Comparison of ENCODE assay signal across 1 cellular context in the genomic region with DNA sequence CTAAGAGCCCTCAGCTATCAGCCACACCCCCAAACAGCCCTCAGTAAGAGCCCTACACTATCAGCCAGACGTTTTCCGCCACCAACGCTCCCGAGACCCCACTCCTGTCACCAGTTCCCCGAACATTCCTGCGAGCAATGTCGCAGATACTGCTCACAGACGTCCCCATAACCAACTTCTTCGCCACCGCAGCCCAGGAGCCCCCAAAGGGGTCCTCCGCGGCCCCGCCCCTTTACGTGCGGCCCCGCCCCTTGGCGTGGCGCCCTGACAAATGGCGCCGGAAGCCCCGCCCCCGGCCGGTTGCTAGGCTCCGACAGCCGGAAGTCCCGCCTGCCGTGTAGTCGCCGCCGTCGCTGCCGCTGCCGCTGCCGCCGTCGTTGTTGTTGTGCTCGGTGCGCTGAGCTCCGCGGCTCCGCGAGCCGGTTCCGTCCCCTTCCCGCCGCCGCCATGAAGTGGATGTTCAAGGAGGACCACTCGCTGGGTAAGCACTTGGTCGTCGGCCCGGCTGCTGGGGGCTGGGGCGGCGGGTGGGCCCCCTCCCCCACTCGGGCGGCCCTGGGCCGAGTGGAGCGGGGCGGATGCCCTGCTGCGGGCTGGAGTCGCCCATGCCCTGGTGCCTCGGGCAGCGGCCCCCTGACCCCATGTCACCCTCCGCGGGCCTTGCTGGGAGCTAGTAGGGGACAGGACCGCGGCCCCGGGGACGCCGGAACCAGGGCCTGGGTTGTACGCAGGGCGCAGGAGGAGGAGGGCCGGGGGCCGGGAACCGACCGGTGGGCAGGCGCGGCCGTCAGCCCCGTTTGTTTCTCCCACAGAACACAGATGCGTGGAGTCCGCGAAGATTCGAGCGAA.
TF ChIP-seq lines count a peak whose summit lies in the region.

A gene with protein sequence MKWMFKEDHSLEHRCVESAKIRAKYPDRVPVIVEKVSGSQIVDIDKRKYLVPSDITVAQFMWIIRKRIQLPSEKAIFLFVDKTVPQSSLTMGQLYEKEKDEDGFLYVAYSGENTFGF (plus strand): TSS at position 340 of the 849 bp plus-strand sequence. CDS start 108 bp downstream, at position 448.

TF ChIP-seq in HEK293, 187 proteins besides CTCF, POLR2A, EP300 and RAD21 (continued from another document and continues in another):
- TF ChIP-seq, protein P1, sequence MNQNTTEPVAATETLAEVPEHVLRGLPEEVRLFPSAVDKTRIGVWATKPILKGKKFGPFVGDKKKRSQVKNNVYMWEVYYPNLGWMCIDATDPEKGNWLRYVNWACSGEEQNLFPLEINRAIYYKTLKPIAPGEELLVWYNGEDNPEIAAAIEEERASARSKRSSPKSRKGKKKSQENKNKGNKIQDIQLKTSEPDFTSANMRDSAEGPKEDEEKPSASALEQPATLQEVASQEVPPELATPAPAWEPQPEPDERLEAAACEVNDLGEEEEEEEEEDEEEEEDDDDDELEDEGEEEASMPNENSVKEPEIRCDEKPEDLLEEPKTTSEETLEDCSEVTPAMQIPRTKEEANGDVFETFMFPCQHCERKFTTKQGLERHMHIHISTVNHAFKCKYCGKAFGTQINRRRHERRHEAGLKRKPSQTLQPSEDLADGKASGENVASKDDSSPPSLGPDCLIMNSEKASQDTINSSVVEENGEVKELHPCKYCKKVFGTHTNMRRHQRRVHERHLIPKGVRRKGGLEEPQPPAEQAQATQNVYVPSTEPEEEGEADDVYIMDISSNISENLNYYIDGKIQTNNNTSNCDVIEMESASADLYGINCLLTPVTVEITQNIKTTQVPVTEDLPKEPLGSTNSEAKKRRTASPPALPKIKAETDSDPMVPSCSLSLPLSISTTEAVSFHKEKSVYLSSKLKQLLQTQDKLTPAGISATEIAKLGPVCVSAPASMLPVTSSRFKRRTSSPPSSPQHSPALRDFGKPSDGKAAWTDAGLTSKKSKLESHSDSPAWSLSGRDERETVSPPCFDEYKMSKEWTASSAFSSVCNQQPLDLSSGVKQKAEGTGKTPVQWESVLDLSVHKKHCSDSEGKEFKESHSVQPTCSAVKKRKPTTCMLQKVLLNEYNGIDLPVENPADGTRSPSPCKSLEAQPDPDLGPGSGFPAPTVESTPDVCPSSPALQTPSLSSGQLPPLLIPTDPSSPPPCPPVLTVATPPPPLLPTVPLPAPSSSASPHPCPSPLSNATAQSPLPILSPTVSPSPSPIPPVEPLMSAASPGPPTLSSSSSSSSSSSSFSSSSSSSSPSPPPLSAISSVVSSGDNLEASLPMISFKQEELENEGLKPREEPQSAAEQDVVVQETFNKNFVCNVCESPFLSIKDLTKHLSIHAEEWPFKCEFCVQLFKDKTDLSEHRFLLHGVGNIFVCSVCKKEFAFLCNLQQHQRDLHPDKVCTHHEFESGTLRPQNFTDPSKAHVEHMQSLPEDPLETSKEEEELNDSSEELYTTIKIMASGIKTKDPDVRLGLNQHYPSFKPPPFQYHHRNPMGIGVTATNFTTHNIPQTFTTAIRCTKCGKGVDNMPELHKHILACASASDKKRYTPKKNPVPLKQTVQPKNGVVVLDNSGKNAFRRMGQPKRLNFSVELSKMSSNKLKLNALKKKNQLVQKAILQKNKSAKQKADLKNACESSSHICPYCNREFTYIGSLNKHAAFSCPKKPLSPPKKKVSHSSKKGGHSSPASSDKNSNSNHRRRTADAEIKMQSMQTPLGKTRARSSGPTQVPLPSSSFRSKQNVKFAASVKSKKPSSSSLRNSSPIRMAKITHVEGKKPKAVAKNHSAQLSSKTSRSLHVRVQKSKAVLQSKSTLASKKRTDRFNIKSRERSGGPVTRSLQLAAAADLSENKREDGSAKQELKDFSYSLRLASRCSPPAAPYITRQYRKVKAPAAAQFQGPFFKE (tag by site-specific recombination; IDR thresholded peaks at IDR 0.05; ENCODE audit: borderline replicate concordance): no peak
- TF ChIP-seq MYNN (tag by site-specific recombination; IDR thresholded peaks at IDR 0.05; ENCODE audit: borderline replicate concordance): peak; percentile 86
- no peak for TF ChIP-seq ZNF354C (tag by site-specific recombination; IDR thresholded peaks at IDR 0.05; ENCODE audit: borderline replicate concordance, low read depth)
- no peak for TF ChIP-seq GFI1B (tag by site-specific recombination; IDR thresholded peaks at IDR 0.05)
- TF ChIP-seq, protein P2, sequence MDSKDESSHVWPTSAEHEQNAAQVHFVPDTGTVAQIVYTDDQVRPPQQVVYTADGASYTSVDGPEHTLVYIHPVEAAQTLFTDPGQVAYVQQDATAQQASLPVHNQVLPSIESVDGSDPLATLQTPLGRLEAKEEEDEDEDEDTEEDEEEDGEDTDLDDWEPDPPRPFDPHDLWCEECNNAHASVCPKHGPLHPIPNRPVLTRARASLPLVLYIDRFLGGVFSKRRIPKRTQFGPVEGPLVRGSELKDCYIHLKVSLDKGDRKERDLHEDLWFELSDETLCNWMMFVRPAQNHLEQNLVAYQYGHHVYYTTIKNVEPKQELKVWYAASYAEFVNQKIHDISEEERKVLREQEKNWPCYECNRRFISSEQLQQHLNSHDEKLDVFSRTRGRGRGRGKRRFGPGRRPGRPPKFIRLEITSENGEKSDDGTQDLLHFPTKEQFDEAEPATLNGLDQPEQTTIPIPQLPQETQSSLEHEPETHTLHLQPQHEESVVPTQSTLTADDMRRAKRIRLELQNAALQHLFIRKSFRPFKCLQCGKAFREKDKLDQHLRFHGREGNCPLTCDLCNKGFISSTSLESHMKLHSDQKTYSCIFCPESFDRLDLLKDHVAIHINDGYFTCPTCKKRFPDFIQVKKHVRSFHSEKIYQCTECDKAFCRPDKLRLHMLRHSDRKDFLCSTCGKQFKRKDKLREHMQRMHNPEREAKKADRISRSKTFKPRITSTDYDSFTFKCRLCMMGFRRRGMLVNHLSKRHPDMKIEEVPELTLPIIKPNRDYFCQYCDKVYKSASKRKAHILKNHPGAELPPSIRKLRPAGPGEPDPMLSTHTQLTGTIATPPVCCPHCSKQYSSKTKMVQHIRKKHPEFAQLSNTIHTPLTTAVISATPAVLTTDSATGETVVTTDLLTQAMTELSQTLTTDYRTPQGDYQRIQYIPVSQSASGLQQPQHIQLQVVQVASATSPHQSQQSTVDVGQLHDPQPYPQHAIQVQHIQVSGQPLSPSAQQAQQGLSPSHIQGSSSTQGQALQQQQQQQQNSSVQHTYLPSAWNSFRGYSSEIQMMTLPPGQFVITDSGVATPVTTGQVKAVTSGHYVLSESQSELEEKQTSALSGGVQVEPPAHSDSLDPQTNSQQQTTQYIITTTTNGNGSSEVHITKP (tag by site-specific recombination; IDR thresholded peaks at IDR 0.05): no peak
- TF ChIP-seq, protein P3, sequence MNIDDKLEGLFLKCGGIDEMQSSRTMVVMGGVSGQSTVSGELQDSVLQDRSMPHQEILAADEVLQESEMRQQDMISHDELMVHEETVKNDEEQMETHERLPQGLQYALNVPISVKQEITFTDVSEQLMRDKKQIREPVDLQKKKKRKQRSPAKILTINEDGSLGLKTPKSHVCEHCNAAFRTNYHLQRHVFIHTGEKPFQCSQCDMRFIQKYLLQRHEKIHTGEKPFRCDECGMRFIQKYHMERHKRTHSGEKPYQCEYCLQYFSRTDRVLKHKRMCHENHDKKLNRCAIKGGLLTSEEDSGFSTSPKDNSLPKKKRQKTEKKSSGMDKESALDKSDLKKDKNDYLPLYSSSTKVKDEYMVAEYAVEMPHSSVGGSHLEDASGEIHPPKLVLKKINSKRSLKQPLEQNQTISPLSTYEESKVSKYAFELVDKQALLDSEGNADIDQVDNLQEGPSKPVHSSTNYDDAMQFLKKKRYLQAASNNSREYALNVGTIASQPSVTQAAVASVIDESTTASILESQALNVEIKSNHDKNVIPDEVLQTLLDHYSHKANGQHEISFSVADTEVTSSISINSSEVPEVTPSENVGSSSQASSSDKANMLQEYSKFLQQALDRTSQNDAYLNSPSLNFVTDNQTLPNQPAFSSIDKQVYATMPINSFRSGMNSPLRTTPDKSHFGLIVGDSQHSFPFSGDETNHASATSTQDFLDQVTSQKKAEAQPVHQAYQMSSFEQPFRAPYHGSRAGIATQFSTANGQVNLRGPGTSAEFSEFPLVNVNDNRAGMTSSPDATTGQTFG (tag by site-specific recombination; IDR thresholded peaks at IDR 0.05; ENCODE audit: borderline replicate concordance): no peak
- TF ChIP-seq, protein P4, sequence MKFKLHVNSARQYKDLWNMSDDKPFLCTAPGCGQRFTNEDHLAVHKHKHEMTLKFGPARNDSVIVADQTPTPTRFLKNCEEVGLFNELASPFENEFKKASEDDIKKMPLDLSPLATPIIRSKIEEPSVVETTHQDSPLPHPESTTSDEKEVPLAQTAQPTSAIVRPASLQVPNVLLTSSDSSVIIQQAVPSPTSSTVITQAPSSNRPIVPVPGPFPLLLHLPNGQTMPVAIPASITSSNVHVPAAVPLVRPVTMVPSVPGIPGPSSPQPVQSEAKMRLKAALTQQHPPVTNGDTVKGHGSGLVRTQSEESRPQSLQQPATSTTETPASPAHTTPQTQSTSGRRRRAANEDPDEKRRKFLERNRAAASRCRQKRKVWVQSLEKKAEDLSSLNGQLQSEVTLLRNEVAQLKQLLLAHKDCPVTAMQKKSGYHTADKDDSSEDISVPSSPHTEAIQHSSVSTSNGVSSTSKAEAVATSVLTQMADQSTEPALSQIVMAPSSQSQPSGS (tag by site-specific recombination; IDR thresholded peaks at IDR 0.05; ENCODE audit: low read depth): no peak
- TF ChIP-seq ZFP37 (tag by site-specific recombination; IDR thresholded peaks at IDR 0.05): no peak
- TF ChIP-seq REPIN1 (tag by site-specific recombination; IDR thresholded peaks at IDR 0.05; ENCODE audit: low read depth): peak; percentile 90; the same call in 1 of the 2 replicates
- TF ChIP-seq FEZF1 (tag by site-specific recombination; IDR thresholded peaks at IDR 0.05): no peak
- TF ChIP-seq ZNF776 (tag by site-specific recombination; IDR thresholded peaks at IDR 0.05; ENCODE audit: borderline replicate concordance): no peak
- no peak for TF ChIP-seq ZNF830 (tag by site-specific recombination; IDR thresholded peaks at IDR 0.05; ENCODE audit: low read depth)
- TF ChIP-seq ZNF423 (tag by site-specific recombination; IDR thresholded peaks at IDR 0.05): no peak
- no peak for TF ChIP-seq EGR2 (tag by site-specific recombination; IDR thresholded peaks at IDR 0.05; ENCODE audit: low read depth)
- peak; percentile 83 for TF ChIP-seq KLF16 (tag by site-specific recombination; IDR thresholded peaks at IDR 0.05)
- TF ChIP-seq SCRT2 (tag by site-specific recombination; IDR thresholded peaks at IDR 0.05): no peak
- TF ChIP-seq, protein P5, sequence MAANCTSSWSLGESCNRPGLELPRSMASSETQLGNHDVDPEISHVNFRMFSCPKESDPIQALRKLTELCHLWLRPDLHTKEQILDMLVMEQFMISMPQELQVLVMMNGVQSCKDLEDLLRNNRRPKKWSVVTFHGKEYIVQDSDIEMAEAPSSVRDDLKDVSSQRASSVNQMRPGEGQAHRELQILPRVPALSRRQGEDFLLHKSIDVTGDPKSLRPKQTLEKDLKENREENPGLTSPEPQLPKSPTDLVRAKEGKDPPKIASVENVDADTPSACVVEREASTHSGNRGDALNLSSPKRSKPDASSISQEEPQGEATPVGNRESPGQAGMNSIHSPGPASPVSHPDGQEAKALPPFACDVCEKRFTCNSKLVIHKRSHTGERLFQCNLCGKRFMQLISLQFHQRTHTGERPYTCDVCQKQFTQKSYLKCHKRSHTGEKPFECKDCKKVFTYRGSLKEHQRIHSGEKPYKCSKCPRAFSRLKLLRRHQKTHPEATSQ (tag by site-specific recombination; IDR thresholded peaks at IDR 0.05): no peak
- no peak for TF ChIP-seq HOXA7 (CRISPR knock-in tag; IDR thresholded peaks at IDR 0.05; ENCODE audit: borderline replicate concordance)
- no peak for TF ChIP-seq ZNF660 (tag by site-specific recombination; IDR thresholded peaks at IDR 0.05)
- TF ChIP-seq ZNF747 (tag by site-specific recombination; IDR thresholded peaks at IDR 0.05): no peak
- no peak for TF ChIP-seq IKZF3 (tag by site-specific recombination; IDR thresholded peaks at IDR 0.05)
- no peak for TF ChIP-seq TRIM28 (IDR thresholded peaks at IDR 0.05; ENCODE audit: borderline replicate concordance, low read length)
- TF ChIP-seq, protein P6, sequence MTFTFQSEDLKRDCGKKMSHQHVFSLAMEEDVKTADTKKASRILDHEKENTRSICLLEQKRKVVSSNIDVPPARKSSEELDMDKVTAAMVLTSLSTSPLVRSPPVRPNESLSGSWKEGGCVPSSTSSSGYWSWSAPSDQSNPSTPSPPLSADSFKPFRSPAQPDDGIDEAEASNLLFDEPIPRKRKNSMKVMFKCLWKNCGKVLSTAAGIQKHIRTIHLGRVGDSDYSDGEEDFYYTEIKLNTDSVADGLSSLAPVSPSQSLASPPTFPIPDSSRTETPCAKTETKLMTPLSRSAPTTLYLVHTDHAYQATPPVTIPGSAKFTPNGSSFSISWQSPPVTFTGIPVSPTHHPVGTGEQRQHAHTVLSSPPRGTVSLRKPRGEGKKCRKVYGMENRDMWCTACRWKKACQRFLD (tag by site-specific recombination; IDR thresholded peaks at IDR 0.05): no peak
- TF ChIP-seq, protein P7, sequence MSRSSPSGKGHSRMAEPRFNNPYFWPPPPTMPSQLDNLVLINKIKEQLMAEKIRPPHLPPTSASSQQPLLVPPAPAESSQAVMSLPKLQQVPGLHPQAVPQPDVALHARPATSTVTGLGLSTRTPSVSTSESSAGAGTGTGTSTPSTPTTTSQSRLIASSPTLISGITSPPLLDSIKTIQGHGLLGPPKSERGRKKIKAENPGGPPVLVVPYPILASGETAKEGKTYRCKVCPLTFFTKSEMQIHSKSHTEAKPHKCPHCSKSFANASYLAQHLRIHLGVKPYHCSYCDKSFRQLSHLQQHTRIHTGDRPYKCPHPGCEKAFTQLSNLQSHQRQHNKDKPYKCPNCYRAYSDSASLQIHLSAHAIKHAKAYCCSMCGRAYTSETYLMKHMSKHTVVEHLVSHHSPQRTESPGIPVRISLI (tag by site-specific recombination; IDR thresholded peaks at IDR 0.05): no peak
- TF ChIP-seq ZNF391 (tag by site-specific recombination; IDR thresholded peaks at IDR 0.05; ENCODE audit: borderline replicate concordance, low read depth): no peak
- TF ChIP-seq ZNF629 (tag by site-specific recombination; IDR thresholded peaks at IDR 0.05): no peak
- peak; percentile 33; the same call in 1 of the 2 replicates for TF ChIP-seq ZBTB20 (tag by site-specific recombination; IDR thresholded peaks at IDR 0.05)
- no peak for TF ChIP-seq ZNF510 (tag by site-specific recombination; IDR thresholded peaks at IDR 0.05; ENCODE audit: insufficient replicate concordance)
- TF ChIP-seq ZNF121 (tag by site-specific recombination; IDR thresholded peaks at IDR 0.05): no peak
- TF ChIP-seq ZNF837 (tag by site-specific recombination; IDR thresholded peaks at IDR 0.05): no peak
- TF ChIP-seq, protein P8, sequence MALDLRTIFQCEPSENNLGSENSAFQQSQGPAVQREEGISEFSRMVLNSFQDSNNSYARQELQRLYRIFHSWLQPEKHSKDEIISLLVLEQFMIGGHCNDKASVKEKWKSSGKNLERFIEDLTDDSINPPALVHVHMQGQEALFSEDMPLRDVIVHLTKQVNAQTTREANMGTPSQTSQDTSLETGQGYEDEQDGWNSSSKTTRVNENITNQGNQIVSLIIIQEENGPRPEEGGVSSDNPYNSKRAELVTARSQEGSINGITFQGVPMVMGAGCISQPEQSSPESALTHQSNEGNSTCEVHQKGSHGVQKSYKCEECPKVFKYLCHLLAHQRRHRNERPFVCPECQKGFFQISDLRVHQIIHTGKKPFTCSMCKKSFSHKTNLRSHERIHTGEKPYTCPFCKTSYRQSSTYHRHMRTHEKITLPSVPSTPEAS (tag by site-specific recombination; IDR thresholded peaks at IDR 0.05): no peak
